35 cellular contexts compared by ENCODE assay signal in the genomic region with DNA sequence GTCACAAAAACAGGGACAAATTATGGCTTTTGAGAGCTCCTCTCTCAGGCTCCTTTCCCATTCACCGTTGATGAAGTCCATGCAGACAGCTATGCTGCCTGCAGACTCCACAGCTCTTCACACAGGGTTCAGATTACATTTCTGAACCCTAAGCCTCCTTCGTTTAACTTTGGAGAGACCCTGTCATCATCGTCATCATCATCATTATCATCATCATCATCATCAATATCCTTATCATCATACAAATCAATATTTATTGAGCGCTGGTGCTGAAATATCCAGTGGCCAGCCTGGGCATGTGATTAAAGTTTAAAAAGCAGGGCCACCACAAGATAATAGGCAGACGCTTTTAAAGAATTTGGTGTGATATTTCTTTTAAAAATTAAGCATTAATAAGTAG.
"Had no signal": no experiment of that assay in that cellular context is flagged by ENCODE, and none has a peak within 500 bp of the region (broad histone marks: within the 10 kb centered on the region; RNA-seq: fewer than 3 reads in every experiment).

No MANE protein-coding gene starts in this region.

- DNase-seq: Karpas-422, Kasumi-1, MG63, MM.1S, MV-4-11, NCI-H1048, NCI-H1092, NCI-H1092 treated with DMSO at 0.1 percent for 48 hours, NCI-H1105, NCI-H1105 treated with DMSO at 0.1 percent for 48 hours, NCI-H1417, NCI-H1417 treated with DMSO at 0.1 percent for 48 hours, NCI-H1436, NCI-H1436 treated with DMSO at 0.1 percent for 48 hours, NCI-H146, NCI-H1694, NCI-H1694 treated with DMSO at 0.1 percent for 48 hours, NCI-H187, NCI-H187 treated with DMSO at 0.1 percent for 48 hours, NCI-H1930, NCI-H2029, NCI-H2029 treated with DMSO at 0.1 percent for 48 hours, NCI-H2081, NCI-H2081 treated with DMSO at 0.1 percent for 48 hours, NCI-H2107, NCI-H2171, NCI-H2171 treated with DMSO at 0.1 percent for 48 hours, NCI-H2227 treated with DMSO at 0.1 percent for 48 hours, NCI-H226, NCI-H345, NCI-H446, NCI-H446 treated with DMSO at 0.1 percent for 48 hours, NCI-H510A, NCI-H510A treated with DMSO at 0.1 percent for 48 hours, NCI-H524 had no signal

- H3K9me3 ChIP-seq: MG63 had no signal

- H3K4me3 ChIP-seq: MG63 had no signal

- H3K36me3 ChIP-seq: MG63 had no signal

- H3K27me3 ChIP-seq: MG63 had no signal
